ENCODE assay signal across 27 cellular contexts in the genomic region with DNA sequence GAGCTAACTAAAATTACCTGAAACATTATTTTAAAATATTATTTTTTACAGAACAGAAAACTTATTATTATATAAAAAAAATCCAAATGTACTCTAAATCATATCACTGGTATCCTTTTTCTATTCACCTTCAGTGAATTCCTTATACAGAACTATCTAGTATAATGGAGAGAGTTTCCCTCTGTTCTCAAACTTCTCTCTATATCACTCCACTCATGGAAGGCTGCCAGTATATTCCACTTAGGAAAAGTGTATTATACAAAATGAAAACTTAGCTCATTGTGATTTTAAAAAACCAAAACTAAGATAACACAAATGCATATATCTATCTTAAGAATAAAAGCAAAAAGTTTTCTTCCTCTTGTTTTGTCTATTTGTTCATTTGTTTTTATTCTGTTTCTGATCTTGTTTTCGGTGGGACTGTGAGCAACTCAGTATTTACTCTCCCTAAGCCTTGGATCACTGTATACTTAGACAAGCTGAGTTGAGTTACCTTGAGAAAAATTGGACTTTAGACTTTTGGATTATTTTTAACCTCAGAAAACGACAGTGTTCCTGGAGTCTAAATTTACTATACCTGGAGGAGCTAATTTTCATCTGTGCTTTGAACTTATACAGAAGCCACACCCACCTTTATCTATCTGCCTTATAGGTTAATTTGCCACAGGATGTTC.
"Had no signal": no experiment of that assay in that cellular context is flagged by ENCODE, and none has a peak within 500 bp of the region (broad histone marks: within the 10 kb centered on the region; RNA-seq: fewer than 3 reads in every experiment).

No MANE protein-coding gene starts in this region.

- H3K9ac ChIP-seq: neural progenitor cell had no signal

- H3K4me2 ChIP-seq: neural progenitor cell had no signal

- H3K9me3 ChIP-seq: ovary, prostate gland, stomach, thoracic aorta, thyroid gland, tibial nerve, upper lobe of left lung, vagina had no signal

- H3K4me1 Mint-ChIP-seq: natural killer cell; nephron; neural progenitor cell; stimulated activated effector memory CD8-positive, alpha-beta T cell treated with anti-CD3 and anti-CD28 coated beads, Interleukin-12 subunit alpha, Interleukin-12 subunit beta, amount 100 ng/mL, for 72 hours; stimulated activated naive B cell treated with anti-CD40 and anti-IgM and Interleukin-4, amounts not matched to agents 10 μg/mL and 1 μg/mL and 100 μg/mL, for 72 hours had no signal

- H3K36me3 Mint-ChIP-seq: naive thymus-derived CD4-positive, alpha-beta T cell; natural killer cell; neural progenitor cell; stimulated activated effector memory CD8-positive, alpha-beta T cell treated with anti-CD3 and anti-CD28 coated beads, Interleukin-12 subunit alpha, Interleukin-12 subunit beta, amount 100 ng/mL, for 72 hours; stimulated activated naive B cell treated with anti-CD40 and anti-IgM and Interleukin-4, amounts not matched to agents 10 μg/mL and 1 μg/mL and 100 μg/mL, for 72 hours had no signal

- FAIRE-seq: urothelium cell line had no signal

- H3K9me3 Mint-ChIP-seq: neural progenitor cell; stimulated activated effector memory CD8-positive, alpha-beta T cell treated with anti-CD3 and anti-CD28 coated beads, Interleukin-12 subunit alpha, Interleukin-12 subunit beta, amount 100 ng/mL, for 72 hours; stimulated activated naive CD8-positive, alpha-beta T cell treated with anti-CD3 and anti-CD28 coated beads, Interleukin-15, Interleukin-2, amounts not matched to agents 100 ng/mL and 50 ng/mL, for 24 hours had no signal

- H2AFZ ChIP-seq: neural progenitor cell had no signal

- H3K4me1 ChIP-seq: neural progenitor cell, prostate gland, right atrium auricular region, stomach, thyroid gland, tibial nerve, upper lobe of left lung, vagina had no signal

- H3K27ac Mint-ChIP-seq: naive thymus-derived CD4-positive, alpha-beta T cell; natural killer cell; nephron; neural progenitor cell; stimulated activated effector memory CD8-positive, alpha-beta T cell treated with anti-CD3 and anti-CD28 coated beads, Interleukin-12 subunit alpha, Interleukin-12 subunit beta, amount 100 ng/mL, for 72 hours; stimulated activated naive B cell treated with anti-CD40 and anti-IgM and Interleukin-4, amounts not matched to agents 10 μg/mL and 1 μg/mL and 100 μg/mL, for 72 hours; stimulated activated naive CD8-positive, alpha-beta T cell treated with anti-CD3 and anti-CD28 coated beads, Interleukin-15, Interleukin-2, amounts not matched to agents 100 ng/mL and 50 ng/mL, for 24 hours had no signal

- H3K36me3 ChIP-seq: neural progenitor cell, ovary, prostate gland, right atrium auricular region, stomach, thoracic aorta, thyroid gland, tibial nerve, upper lobe of left lung, vagina had no signal

- H3K4me3 Mint-ChIP-seq: naive thymus-derived CD4-positive, alpha-beta T cell; natural killer cell; nephron; neural progenitor cell; stimulated activated effector memory CD8-positive, alpha-beta T cell treated with anti-CD3 and anti-CD28 coated beads, Interleukin-12 subunit alpha, Interleukin-12 subunit beta, amount 100 ng/mL, for 72 hours; stimulated activated naive B cell treated with anti-CD40 and anti-IgM and Interleukin-4, amounts not matched to agents 10 μg/mL and 1 μg/mL and 100 μg/mL, for 72 hours; stimulated activated naive CD8-positive, alpha-beta T cell treated with anti-CD3 and anti-CD28 coated beads, Interleukin-15, Interleukin-2, amounts not matched to agents 100 ng/mL and 50 ng/mL, for 24 hours had no signal

- ATAC-seq: naive thymus-derived CD4-positive, alpha-beta T cell; natural killer cell; sciatic nerve; stimulated activated effector memory CD8-positive, alpha-beta T cell treated with anti-CD3 and anti-CD28 coated beads, Interleukin-12 subunit alpha, Interleukin-12 subunit beta, amount 100 ng/mL, for 72 hours; stimulated activated naive B cell treated with anti-CD40 and anti-IgM and Interleukin-4, amounts not matched to agents 10 μg/mL and 1 μg/mL and 100 μg/mL, for 72 hours had no signal

- H3K4me3 ChIP-seq: neural progenitor cell, ovary, prostate gland, right atrium auricular region, skin epidermis, stomach, thoracic aorta, thyroid gland, tibial nerve, upper lobe of left lung, vagina had no signal

- H3K27me3 ChIP-seq: neural progenitor cell, ovary, right atrium auricular region, stomach, thyroid gland, tibial nerve, upper lobe of left lung, vagina had no signal

- H3K27ac ChIP-seq: neural progenitor cell, ovary, prostate gland, right atrium auricular region, skin epidermis, stomach, thoracic aorta, thyroid gland, tibial nerve, upper lobe of left lung, vagina had no signal

- DNase-seq: naive thymus-derived CD4-positive, alpha-beta T cell; natural killer cell; occipital lobe; ovary; retina; stimulated activated CD4-positive, alpha-beta T cell treated with anti-CD3 and anti-CD28 coated beads, Interleukin-15, amount 100 ng/mL, for 24 hours; stimulated activated CD4-positive, alpha-beta T cell treated with anti-CD3 and anti-CD28 coated beads, Interleukin-2, amount 100 ng/mL, for 24 hours; stimulated activated CD4-positive, alpha-beta T cell treated with anti-CD3 and anti-CD28 coated beads, Interleukin-2, amount 100 ng/mL, for 48 hours; stimulated activated CD4-positive, alpha-beta T cell treated with anti-CD3 and anti-CD28 coated beads, Interleukin-4, amount 100 ng/mL, for 24 hours; stimulated activated naive B cell treated with anti-CD40 and anti-IgM and Interleukin-4, amounts not matched to agents 10 μg/mL and 1 μg/mL and 100 μg/mL, for 72 hours; stimulated activated naive CD4-positive, alpha-beta T cell treated with Interleukin-2 at 50 U/mL for 16 hours; stomach; thyroid gland; trophoblast cell; upper lobe of left lung had no signal
